ENCODE assay signal across 8 cellular contexts in the genomic region with DNA sequence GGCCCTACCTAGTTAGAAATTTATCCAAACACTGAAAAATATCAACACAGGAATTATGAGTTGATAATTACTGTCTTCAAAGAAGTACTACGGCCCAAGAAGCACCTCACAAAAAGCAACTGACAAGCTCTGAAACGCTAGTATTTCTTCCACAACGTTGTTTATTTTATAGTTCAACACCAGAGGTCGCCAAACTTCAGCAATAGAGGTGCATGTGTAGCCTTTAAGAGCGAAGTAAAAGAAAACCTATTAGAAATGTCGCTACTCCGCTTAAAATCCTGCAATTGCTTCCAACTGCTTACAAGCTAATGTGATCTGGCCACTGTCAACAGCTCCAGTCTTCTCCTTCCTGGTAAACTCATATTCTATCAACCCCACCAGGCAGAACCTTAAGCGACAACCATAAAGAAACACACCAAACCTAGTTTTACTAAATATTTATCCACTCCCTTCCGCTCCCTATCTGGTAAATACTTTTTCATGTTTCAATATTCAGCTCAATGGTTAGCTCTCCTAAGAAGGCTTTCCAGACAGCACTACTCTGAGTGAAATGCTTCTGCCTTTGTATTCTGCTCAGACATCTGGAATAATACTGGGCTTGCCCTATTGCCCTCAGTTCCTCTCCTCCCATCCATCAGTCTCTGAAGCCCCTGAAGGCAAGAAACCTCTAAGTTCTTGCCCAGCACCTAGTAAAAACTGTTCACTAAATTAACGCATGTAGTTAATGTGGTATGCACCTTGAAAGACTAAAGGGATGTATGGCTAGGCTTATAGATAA.
DNase-seq lines count a peak whose midpoint lies in the region; ATAC-seq and TF ChIP-seq lines count a peak whose summit lies in the region.

No MANE protein-coding gene starts in this region.

- no peak overlapping the region for H3K9ac ChIP-seq in Karpas-422 (ENCODE audit: low read length)

- peaks cover 4% of the 10 kb centered on the region for H3K27me3 Mint-ChIP-seq in brain

- H3K4me3 Mint-ChIP-seq in brain, result peak overlapping the region in 2 of 5 experiments; percentile 11 to 14

- TF ChIP-seq CTCF in AG04450 (IDR thresholded peaks at IDR 0.05; ENCODE audit: low read depth, low read length), result peak; percentile 72
- TF ChIP-seq CTCF in GM12874 (IDR thresholded peaks at IDR 0.05; ENCODE audit: insufficient read depth, low read depth, low read length), result peak; percentile 53
- TF ChIP-seq CTCF in brain (conservative IDR thresholded peaks at IDR 0.05), result peak; percentile 73 to 78

- H3K36me3 Mint-ChIP-seq in brain, result peaks cover 75% of the 10 kb centered on the region

- peak; percentile 38 for DNase-seq in AG04450 (ENCODE audit: low read depth, low spot score)
- DNase-seq in Karpas-422, result peak; percentile 86
- peak; percentile 72 for DNase-seq in RPMI7951 (ENCODE audit: low read depth)
- peak; percentile 57 for DNase-seq in iPS-NIHi7 (ENCODE audit: extremely low spot score)
- DNase-seq in stimulated activated CD4-positive, alpha-beta T cell treated with anti-CD3 and anti-CD28 coated beads, Interleukin-1b, Interleukin-23, amount 100 ng/mL, for 48 hours, result peak; percentile 14

- peaks cover 14% of the 10 kb centered on the region for H3K4me1 Mint-ChIP-seq in brain

- CTCF ChIA-PET in AG04450 (lab: Charles Lee), result interaction anchor here (0.5 to 3.4 kb wide), 32 partner anchors 8 to 667 kb away, joined by 3 to 32 read pairs (median 4); a partner anchor contains a TSS

- no peak overlapping the region for H3K27ac ChIP-seq in AG04450 (ENCODE audit: low read depth, low read length)
- 0 out of 2 replicates have a peak overlapping the region, but pooled peaks have one; percentile 20 for H3K27ac ChIP-seq in Karpas-422 (ENCODE audit: low read length)

- H3K9me2 ChIP-seq in Karpas-422 (replicated peaks; ENCODE audit: insufficient read depth, low read length), result no peaks in the 10 kb centered on the region

- no peaks in the 10 kb centered on the region for H4K20me1 ChIP-seq in Karpas-422 (ENCODE audit: insufficient read depth, low read depth, low read length)

- H3K9me3 ChIP-seq in AG04450 (ENCODE audit: control insufficient read depth, insufficient read depth, low read length) (peaks cover 5% of the 10 kb centered on the region; the same call in 1 of the 2 replicates), Karpas-422 (ENCODE audit: low read length) (no peaks in the 10 kb centered on the region)

- H3K4me1 ChIP-seq in Karpas-422 (ENCODE audit: low read length), result peaks cover 14% of the 10 kb centered on the region

- H3K4me3 ChIP-seq in AG04450 (ENCODE audit: low read depth, low read length) (no peak overlapping the region), Karpas-422 (ENCODE audit: low read length) (no peak overlapping the region)

- ATAC-seq in GM19324 (IDR thresholded peaks at IDR 0.05; ENCODE audit: low FRiP score, unreplicated experiment), result no peak

- H3K27me3 ChIP-seq in AG04450 (ENCODE audit: control insufficient read depth, insufficient read depth, low read length), result no peaks in the 10 kb centered on the region
- H3K27me3 ChIP-seq in Karpas-422 (ENCODE audit: low read length), result no peaks in the 10 kb centered on the region

- peaks cover 33% of the 10 kb centered on the region for H3K79me2 ChIP-seq in Karpas-422 (ENCODE audit: low read length)

- H3K27ac Mint-ChIP-seq in brain, result peak overlapping the region in 4 of 5 experiments; percentile 8 to 58 (median 37)

- no peak overlapping the region for H3K4me2 ChIP-seq in Karpas-422 (ENCODE audit: low read depth, low read length, poor library complexity, severe bottlenecking)

- H3K36me3 ChIP-seq in Karpas-422 (ENCODE audit: insufficient read depth, low read length), result peaks cover 23% of the 10 kb centered on the region

- peaks cover 12 to 28% (median 18%) of the 10 kb centered on the region in 5 experiments for H3K9me3 Mint-ChIP-seq in brain

- H2AFZ ChIP-seq in Karpas-422 (ENCODE audit: low read length), result no peak overlapping the region

- POLR2A ChIA-PET in AG04450 (lab: Yijun Ruan, JAX), result interaction anchor here (0.8 to 2.9 kb wide), 2 partner anchors 202 to 203 kb away, joined by 3 to 11 read pairs; a partner anchor contains a TSS

Comparison
In these comparisons a context has a peak if more than half of its experiments do, and no peak if none do; other contexts are left out.
1. DNase-seq: peak in every context shown above with its lines; median percentile 86 in Karpas-422; 72 in RPMI7951; 57 in iPS-NIHi7; 38 in AG04450; 14 in stimulated activated CD4-positive, alpha-beta T cell treated with anti-CD3 and anti-CD28 coated beads, Interleukin-1b, Interleukin-23, amount 100 ng/mL, for 48 hours.